In the genomic region with DNA sequence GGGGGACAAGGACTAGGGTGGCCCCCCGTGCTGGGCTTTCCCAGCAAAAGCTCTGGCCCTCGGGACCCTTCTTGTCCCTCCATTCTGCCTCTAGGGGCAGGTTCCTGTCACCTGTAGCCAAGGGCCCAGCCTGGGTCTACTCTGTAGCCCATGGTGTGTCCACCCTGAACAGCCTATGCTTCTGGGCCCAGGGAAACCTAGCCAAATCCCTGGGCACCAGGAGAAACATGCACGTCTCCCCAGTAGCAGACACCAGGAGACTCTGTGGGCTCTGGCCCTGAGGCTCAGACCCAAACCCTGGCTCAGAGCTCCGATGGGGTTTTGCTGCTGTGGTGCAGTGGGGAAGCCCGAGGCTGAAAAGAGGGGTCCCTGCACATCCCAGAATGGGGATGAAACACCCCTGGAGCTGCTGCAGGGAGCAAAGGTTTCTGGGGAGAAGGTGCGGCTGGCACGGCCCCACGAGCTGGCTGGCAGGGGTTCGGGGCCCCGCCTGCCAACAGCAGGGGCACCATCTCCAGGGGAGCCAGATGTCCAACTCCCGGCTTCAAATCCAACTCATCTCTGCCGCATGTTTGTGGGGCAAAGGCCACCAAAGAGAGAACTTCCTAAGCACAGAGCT, we compare ENCODE assay signal across 3 cellular contexts.
TF ChIP-seq lines count a peak whose summit lies in the region.

No MANE protein-coding gene starts in this region.

TF ChIP-seq in SK-N-SH, 30 proteins besides CTCF, POLR2A, EP300 and RAD21:
- TF ChIP-seq GABPA (IDR thresholded peaks at IDR 0.05; ENCODE audit: low read depth) (no peak), FOXM1 (IDR thresholded peaks at IDR 0.05; ENCODE audit: low read depth) (no peak), CHD2 (IDR thresholded peaks at IDR 0.05; ENCODE audit: low read length, partially characterized antibody) (no peak), RFX5 (IDR thresholded peaks at IDR 0.05; ENCODE audit: low read length) (no peak), TCF12 (IDR thresholded peaks at IDR 0.05) (no peak)
- TF ChIP-seq, protein P1, sequence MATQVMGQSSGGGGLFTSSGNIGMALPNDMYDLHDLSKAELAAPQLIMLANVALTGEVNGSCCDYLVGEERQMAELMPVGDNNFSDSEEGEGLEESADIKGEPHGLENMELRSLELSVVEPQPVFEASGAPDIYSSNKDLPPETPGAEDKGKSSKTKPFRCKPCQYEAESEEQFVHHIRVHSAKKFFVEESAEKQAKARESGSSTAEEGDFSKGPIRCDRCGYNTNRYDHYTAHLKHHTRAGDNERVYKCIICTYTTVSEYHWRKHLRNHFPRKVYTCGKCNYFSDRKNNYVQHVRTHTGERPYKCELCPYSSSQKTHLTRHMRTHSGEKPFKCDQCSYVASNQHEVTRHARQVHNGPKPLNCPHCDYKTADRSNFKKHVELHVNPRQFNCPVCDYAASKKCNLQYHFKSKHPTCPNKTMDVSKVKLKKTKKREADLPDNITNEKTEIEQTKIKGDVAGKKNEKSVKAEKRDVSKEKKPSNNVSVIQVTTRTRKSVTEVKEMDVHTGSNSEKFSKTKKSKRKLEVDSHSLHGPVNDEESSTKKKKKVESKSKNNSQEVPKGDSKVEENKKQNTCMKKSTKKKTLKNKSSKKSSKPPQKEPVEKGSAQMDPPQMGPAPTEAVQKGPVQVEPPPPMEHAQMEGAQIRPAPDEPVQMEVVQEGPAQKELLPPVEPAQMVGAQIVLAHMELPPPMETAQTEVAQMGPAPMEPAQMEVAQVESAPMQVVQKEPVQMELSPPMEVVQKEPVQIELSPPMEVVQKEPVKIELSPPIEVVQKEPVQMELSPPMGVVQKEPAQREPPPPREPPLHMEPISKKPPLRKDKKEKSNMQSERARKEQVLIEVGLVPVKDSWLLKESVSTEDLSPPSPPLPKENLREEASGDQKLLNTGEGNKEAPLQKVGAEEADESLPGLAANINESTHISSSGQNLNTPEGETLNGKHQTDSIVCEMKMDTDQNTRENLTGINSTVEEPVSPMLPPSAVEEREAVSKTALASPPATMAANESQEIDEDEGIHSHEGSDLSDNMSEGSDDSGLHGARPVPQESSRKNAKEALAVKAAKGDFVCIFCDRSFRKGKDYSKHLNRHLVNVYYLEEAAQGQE (IDR thresholded peaks at IDR 0.05; ENCODE audit: low read depth, low read length) = no peak

TF ChIP-seq in SK-N-SH treated with all-trans-retinoic acid at 6 μM for 48 hours, 23 proteins besides CTCF, POLR2A, EP300 and RAD21:
- TF ChIP-seq, protein P2, sequence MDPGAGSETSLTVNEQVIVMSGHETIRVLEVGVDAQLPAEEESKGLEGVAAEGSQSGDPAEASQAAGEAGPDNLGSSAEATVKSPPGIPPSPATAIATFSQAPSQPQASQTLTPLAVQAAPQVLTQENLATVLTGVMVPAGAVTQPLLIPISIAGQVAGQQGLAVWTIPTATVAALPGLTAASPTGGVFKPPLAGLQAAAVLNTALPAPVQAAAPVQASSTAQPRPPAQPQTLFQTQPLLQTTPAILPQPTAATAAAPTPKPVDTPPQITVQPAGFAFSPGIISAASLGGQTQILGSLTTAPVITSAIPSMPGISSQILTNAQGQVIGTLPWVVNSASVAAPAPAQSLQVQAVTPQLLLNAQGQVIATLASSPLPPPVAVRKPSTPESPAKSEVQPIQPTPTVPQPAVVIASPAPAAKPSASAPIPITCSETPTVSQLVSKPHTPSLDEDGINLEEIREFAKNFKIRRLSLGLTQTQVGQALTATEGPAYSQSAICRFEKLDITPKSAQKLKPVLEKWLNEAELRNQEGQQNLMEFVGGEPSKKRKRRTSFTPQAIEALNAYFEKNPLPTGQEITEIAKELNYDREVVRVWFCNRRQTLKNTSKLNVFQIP (CRISPR knock-in tag; IDR thresholded peaks at IDR 0.05; ENCODE audit: borderline replicate concordance, low read depth) = no peak
- TF ChIP-seq, protein P3, sequence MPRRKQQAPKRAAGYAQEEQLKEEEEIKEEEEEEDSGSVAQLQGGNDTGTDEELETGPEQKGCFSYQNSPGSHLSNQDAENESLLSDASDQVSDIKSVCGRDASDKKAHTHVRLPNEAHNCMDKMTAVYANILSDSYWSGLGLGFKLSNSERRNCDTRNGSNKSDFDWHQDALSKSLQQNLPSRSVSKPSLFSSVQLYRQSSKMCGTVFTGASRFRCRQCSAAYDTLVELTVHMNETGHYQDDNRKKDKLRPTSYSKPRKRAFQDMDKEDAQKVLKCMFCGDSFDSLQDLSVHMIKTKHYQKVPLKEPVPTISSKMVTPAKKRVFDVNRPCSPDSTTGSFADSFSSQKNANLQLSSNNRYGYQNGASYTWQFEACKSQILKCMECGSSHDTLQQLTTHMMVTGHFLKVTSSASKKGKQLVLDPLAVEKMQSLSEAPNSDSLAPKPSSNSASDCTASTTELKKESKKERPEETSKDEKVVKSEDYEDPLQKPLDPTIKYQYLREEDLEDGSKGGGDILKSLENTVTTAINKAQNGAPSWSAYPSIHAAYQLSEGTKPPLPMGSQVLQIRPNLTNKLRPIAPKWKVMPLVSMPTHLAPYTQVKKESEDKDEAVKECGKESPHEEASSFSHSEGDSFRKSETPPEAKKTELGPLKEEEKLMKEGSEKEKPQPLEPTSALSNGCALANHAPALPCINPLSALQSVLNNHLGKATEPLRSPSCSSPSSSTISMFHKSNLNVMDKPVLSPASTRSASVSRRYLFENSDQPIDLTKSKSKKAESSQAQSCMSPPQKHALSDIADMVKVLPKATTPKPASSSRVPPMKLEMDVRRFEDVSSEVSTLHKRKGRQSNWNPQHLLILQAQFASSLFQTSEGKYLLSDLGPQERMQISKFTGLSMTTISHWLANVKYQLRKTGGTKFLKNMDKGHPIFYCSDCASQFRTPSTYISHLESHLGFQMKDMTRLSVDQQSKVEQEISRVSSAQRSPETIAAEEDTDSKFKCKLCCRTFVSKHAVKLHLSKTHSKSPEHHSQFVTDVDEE (CRISPR knock-in tag; IDR thresholded peaks at IDR 0.05) = no peak
- TF ChIP-seq, protein P4, sequence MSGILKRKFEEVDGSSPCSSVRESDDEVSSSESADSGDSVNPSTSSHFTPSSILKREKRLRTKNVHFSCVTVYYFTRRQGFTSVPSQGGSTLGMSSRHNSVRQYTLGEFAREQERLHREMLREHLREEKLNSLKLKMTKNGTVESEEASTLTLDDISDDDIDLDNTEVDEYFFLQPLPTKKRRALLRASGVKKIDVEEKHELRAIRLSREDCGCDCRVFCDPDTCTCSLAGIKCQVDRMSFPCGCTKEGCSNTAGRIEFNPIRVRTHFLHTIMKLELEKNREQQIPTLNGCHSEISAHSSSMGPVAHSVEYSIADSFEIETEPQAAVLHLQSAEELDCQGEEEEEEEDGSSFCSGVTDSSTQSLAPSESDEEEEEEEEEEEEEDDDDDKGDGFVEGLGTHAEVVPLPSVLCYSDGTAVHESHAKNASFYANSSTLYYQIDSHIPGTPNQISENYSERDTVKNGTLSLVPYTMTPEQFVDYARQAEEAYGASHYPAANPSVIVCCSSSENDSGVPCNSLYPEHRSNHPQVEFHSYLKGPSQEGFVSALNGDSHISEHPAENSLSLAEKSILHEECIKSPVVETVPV (CRISPR knock-in tag; IDR thresholded peaks at IDR 0.05) = no peak
- TF ChIP-seq RARB (CRISPR knock-in tag; IDR thresholded peaks at IDR 0.05) (no peak), PPARA (CRISPR knock-in tag; IDR thresholded peaks at IDR 0.05; ENCODE audit: borderline replicate concordance) (no peak), BACH2 (CRISPR knock-in tag; IDR thresholded peaks at IDR 0.05; ENCODE audit: borderline replicate concordance) (no peak), ZFP30 (CRISPR knock-in tag; IDR thresholded peaks at IDR 0.05) (no peak)
- TF ChIP-seq, protein P5, sequence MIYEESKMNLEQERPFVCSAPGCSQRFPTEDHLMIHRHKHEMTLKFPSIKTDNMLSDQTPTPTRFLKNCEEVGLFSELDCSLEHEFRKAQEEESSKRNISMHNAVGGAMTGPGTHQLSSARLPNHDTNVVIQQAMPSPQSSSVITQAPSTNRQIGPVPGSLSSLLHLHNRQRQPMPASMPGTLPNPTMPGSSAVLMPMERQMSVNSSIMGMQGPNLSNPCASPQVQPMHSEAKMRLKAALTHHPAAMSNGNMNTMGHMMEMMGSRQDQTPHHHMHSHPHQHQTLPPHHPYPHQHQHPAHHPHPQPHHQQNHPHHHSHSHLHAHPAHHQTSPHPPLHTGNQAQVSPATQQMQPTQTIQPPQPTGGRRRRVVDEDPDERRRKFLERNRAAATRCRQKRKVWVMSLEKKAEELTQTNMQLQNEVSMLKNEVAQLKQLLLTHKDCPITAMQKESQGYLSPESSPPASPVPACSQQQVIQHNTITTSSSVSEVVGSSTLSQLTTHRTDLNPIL (CRISPR knock-in tag; IDR thresholded peaks at IDR 0.05; ENCODE audit: low read depth) = no peak
TF ChIP-seq in SK-N-SH treated with all-trans-retinoic acid at 6 μM for 48 hours: peak in this region for 0.

TF ChIP-seq in H1, 55 proteins besides CTCF, POLR2A, EP300 and RAD21:
- TF ChIP-seq SP1 (IDR thresholded peaks at IDR 0.05; ENCODE audit: low read depth, low read length) (no peak), EGR1 (IDR thresholded peaks at IDR 0.05; ENCODE audit: borderline replicate concordance, low read depth, low read length) (no peak), POU5F1 (IDR thresholded peaks at IDR 0.05; ENCODE audit: low read depth, low read length) (no peak)
